In the genomic region with DNA sequence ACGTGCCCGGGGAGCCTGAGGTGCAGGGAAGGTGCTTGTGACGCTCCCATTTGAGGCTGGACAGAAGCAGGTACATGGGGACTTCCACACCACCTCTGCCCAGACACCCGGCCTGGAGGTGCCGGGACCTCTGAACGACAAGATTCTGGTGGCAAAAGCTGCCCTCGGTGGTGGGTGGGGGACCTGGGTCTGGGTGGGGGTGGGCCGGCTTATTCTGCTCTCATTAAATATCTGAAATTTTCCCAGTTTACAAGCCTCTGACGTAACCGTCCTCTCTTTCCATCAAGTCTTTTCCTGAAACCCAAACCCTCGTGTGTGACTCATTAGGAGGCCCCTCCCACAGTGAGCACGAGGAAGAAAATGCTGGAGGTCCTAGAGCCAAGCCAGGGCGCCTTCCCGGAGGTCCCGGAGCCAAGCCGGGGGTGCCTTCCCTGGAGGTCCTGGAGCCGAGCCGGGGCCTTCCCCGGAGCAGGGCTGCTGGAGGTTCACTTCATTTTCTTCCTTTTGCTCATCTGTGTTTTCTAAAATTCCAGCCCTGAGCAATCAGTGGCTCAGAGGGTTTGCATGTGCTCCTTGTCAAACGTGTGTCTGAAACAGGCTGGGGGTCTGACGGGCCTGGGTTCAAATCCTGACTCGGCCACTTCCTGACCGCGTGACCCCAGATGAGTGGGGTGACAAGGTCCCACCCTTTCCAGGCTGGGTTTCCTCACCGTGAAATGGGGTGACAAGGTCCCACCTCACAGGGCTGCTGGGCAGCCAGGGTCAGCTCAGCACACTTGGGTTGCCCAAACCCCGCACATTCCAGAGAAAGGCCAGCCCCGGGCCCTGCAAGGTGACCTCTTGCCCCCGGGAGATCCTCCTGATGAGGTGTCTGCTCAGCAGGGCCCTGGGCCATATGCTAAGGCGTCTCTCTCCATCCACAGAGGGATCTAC, we compare ENCODE assay signal across 10 cellular contexts. TPM values are rescaled to one million over a fixed set of nuclear protein-coding genes. Genes with fewer than 3 reads are reported as not detected.
DNase-seq lines count a peak whose midpoint lies in the region; ATAC-seq and TF ChIP-seq lines count a peak whose summit lies in the region.
"Had no signal": no experiment of that assay in that cellular context is flagged by ENCODE, and none has a peak within 500 bp of the region (broad histone marks: within the 10 kb centered on the region; RNA-seq: fewer than 3 reads in every experiment).

No MANE protein-coding gene starts in this region.

- POLR2A ChIA-PET in Caco-2 (lab: Charles Lee), result no interaction called here

- peak overlapping the region; percentile 36 for H3K27ac ChIP-seq in psoas muscle

- H3K36me3 Mint-ChIP-seq in Caco-2 (ENCODE audit: insufficient read depth, unreplicated experiment), result peaks cover 78% of the 10 kb centered on the region

- no peaks in the 10 kb centered on the region for H3K4me1 Mint-ChIP-seq in Caco-2 (ENCODE audit: low read depth, unreplicated experiment)

- ATAC-seq in psoas muscle (peak; percentile 13 to 40 (median 32)), GM21825 (IDR thresholded peaks at IDR 0.05; ENCODE audit: unreplicated experiment) (no peak), HG03097 (IDR thresholded peaks at IDR 0.05; ENCODE audit: low FRiP score, unreplicated experiment) (no peak)

- H3K9me3 Mint-ChIP-seq in Caco-2 (ENCODE audit: unreplicated experiment), result no peaks in the 10 kb centered on the region
- H3K9me3 Mint-ChIP-seq: activated naive CD4-positive, alpha-beta T cell treated with anti-CD3 and anti-CD28 coated beads for 36 hours had no signal

- H3K27ac Mint-ChIP-seq in Caco-2 (ENCODE audit: unreplicated experiment), result no peak overlapping the region
- H3K27ac Mint-ChIP-seq: activated naive CD4-positive, alpha-beta T cell treated with anti-CD3 and anti-CD28 coated beads for 36 hours had no signal

- BruUV-seq in Caco-2 (replicated peaks; lab: Mats Ljungman, UMichigan), result no TSS peak

- in situ Hi-C loops in Caki2 (cut with HindIII; ENCODE audit: low pct_unique_long_range_greater_than_20kb, low sequenced_read_pairs), result no loop called here

- H3K4me3 Mint-ChIP-seq in Caco-2 (ENCODE audit: unreplicated experiment), result no peak overlapping the region
- H3K4me3 Mint-ChIP-seq: activated naive CD4-positive, alpha-beta T cell treated with anti-CD3 and anti-CD28 coated beads for 36 hours had no signal

- 77 to 81% (median 78%) methylated on average over 29 of the region's 29 CpGs for WGBS in psoas muscle, 3 donors

- intact Hi-C loops in psoas muscle (cut with DNase I) (no loop called here), Caco-2 (cut with micrococcal nuclease; ENCODE audit: unreplicated experiment) (loop anchor here (10.0 kb wide), 1 partner anchor 95 kb away; no protein-coding TSS in a partner anchor)

- no peak overlapping the region for H3K4me3 ChIP-seq in fibroblast of the aortic adventitia (ENCODE audit: low read depth, low read length)
- H3K4me3 ChIP-seq in psoas muscle, result no peak overlapping the region
- H3K4me3 ChIP-seq in Caco-2 (ENCODE audit: low read depth, low read length), result no peak overlapping the region

- no peaks in the 10 kb centered on the region for H3K4me1 ChIP-seq in psoas muscle
- H3K4me1 ChIP-seq in Caco-2, result no peaks in the 10 kb centered on the region; the same call in 1 of the 2 replicates

- H3K27me3 Mint-ChIP-seq in Caco-2 (ENCODE audit: insufficient read depth, unreplicated experiment), result no peaks in the 10 kb centered on the region

- DNase-seq in Caki2 (ENCODE audit: low read depth) (peak; percentile 69), RPMI7951 (ENCODE audit: low read depth) (peak; percentile 85), fibroblast of the aortic adventitia (ENCODE audit: low read depth) (peak; percentile 98), psoas muscle (peak; percentile 81 to 84), NCI-H2171 (lab: John Stamatoyannopoulos, UW) (no peak), Caco-2 (no peak)
- DNase-seq: activated naive CD4-positive, alpha-beta T cell treated with anti-CD3 and anti-CD28 coated beads for 36 hours; NCI-H1092 treated with DMSO at 0.1 percent for 48 hours had no signal

- H3K36me3 ChIP-seq in psoas muscle (ENCODE audit: insufficient read depth in 1 of 2, low read depth in 1 of 2), result peaks cover 0 to 54% of the 10 kb centered on the region in 2 donors
- H3K36me3 ChIP-seq in Caco-2 (ENCODE audit: control insufficient read depth, insufficient read depth, low read length), result peaks cover 8% of the 10 kb centered on the region

- H3K27me3 ChIP-seq in psoas muscle (ENCODE audit: insufficient read depth in 3 of 3, low read length in 2 of 3) (no peaks in the 10 kb centered on the region), Caco-2 (replicated peaks; ENCODE audit: control insufficient read depth, insufficient read depth, low read length) (no peaks in the 10 kb centered on the region)

- TF ChIP-seq CTCF in fibroblast of the aortic adventitia (IDR thresholded peaks at IDR 0.05; ENCODE audit: insufficient read depth, low read length) (no peak), psoas muscle (IDR thresholded peaks at IDR 0.05) (no peak), Caco-2 (IDR thresholded peaks at IDR 0.05; ENCODE audit: insufficient read depth in 1 of 2, low read depth in 1 of 2, low read length in 1 of 2, severe bottlenecking in 1 of 2, unreplicated experiment in 1 of 2) (no peak)

- CTCF ChIA-PET in Caco-2 (lab: Charles Lee), result no interaction called here

- H3K9me3 ChIP-seq in psoas muscle (no peaks in the 10 kb centered on the region), Caco-2 (no peaks in the 10 kb centered on the region)

RNA-seq across cellular contexts. Expression of a gene that starts 10.0 kb away (rescaled TPM):
- 6.8 and 9.9 TPM in 2 replicates for total RNA-seq in Caki2 (2014; rRNA removed; shearing (Covaris generic); ENCODE audit: low replicate concordance)
- total RNA-seq in RPMI7951 (2014; rRNA removed; shearing (Covaris generic)), result 0.29 and 0.60 TPM in 2 replicates
- total RNA-seq in fibroblast of the aortic adventitia (ENCODE audit: low replicate concordance), result 25.8 and 161 TPM in 2 replicates
- total RNA-seq in psoas muscle, result 10 to 100 TPM; 56.8 to 79.9 (median 64.2) TPM
- 100 to 1,000 TPM in 2 of 3 donors, 10 to 100 TPM in 1; 87.1 to 142 (median 142) TPM for polyA plus RNA-seq in psoas muscle
- total RNA-seq in Caco-2 (2022), result 4.4 and 6.1 TPM in 2 replicates

RNA-seq across cellular contexts. Expression of a gene that starts 17.4 kb away (rescaled TPM):
- total RNA-seq in Caki2 (2014; rRNA removed; shearing (Covaris generic); ENCODE audit: low replicate concordance), result not detected in 2 replicates
- not detected in 2 replicates for total RNA-seq in RPMI7951 (2014; rRNA removed; shearing (Covaris generic))
- total RNA-seq in fibroblast of the aortic adventitia (ENCODE audit: low replicate concordance) (0.09 and 2.9 TPM in 2 replicates), psoas muscle (under 1 TPM in 2 of 4 donors, not detected in 2; 0.39 to 0.55 TPM), Caco-2 (2022) (not detected in 2 replicates)
- polyA plus RNA-seq in psoas muscle, result under 1 TPM; 0.55 to 0.95 (median 0.92) TPM
- total RNA-seq: activated naive CD4-positive, alpha-beta T cell treated with anti-CD3 and anti-CD28 coated beads for 36 hours had no signal

RNA-seq across cellular contexts. Expression of a gene that starts 23.5 kb away (rescaled TPM):
- total RNA-seq in Caki2 (2014; rRNA removed; shearing (Covaris generic); ENCODE audit: low replicate concordance), result 17.3 and 26.9 TPM in 2 replicates
- total RNA-seq in RPMI7951 (2014; rRNA removed; shearing (Covaris generic)), result 15.1 and 16.5 TPM in 2 replicates
- total RNA-seq in fibroblast of the aortic adventitia (ENCODE audit: low replicate concordance) (21.0 and 24.5 TPM in 2 replicates), psoas muscle (10 to 100 TPM; 47.0 to 66.5 (median 56.7) TPM), Caco-2 (2022) (64.3 and 69.1 TPM in 2 replicates)
- polyA plus RNA-seq in psoas muscle, result 10 to 100 TPM; 30.7 to 55.8 (median 51.3) TPM

RNA-seq across cellular contexts. Expression of a gene that starts 23.8 kb away (rescaled TPM):
- total RNA-seq in Caki2 (2014; rRNA removed; shearing (Covaris generic); ENCODE audit: low replicate concordance), result not detected in 2 replicates
- not detected in 2 replicates for total RNA-seq in RPMI7951 (2014; rRNA removed; shearing (Covaris generic))
- total RNA-seq in fibroblast of the aortic adventitia (ENCODE audit: low replicate concordance), result not detected in 2 replicates
- not detected for total RNA-seq in psoas muscle
- polyA plus RNA-seq in psoas muscle, result not detected
- not detected in 2 replicates for total RNA-seq in Caco-2 (2022)
- total RNA-seq: activated naive CD4-positive, alpha-beta T cell treated with anti-CD3 and anti-CD28 coated beads for 36 hours had no signal

RNA-seq across cellular contexts. Expression of a gene that starts 28.7 kb away (rescaled TPM):
- total RNA-seq in Caki2 (2014; rRNA removed; shearing (Covaris generic); ENCODE audit: low replicate concordance), result 0.14 TPM in 1 of 2 replicates, not detected in the other
- total RNA-seq in RPMI7951 (2014; rRNA removed; shearing (Covaris generic)), result not detected in 2 replicates
- not detected in 2 replicates for total RNA-seq in fibroblast of the aortic adventitia (ENCODE audit: low replicate concordance)
- under 1 TPM in 2 of 4 donors, not detected in 2; 0.22 to 0.34 TPM for total RNA-seq in psoas muscle
- under 1 TPM in 2 of 3 donors, not detected in 1; 0.04 to 0.05 TPM for polyA plus RNA-seq in psoas muscle
- 0.29 TPM in 1 of 2 replicates, not detected in the other for total RNA-seq in Caco-2 (2022)
- total RNA-seq: activated naive CD4-positive, alpha-beta T cell treated with anti-CD3 and anti-CD28 coated beads for 36 hours had no signal

Comparison
In these comparisons a context has a peak if more than half of its experiments do, and no peak if none do; other contexts are left out.
1. DNase-seq: peak in Caki2 (single experiment), RPMI7951 (single experiment), fibroblast of the aortic adventitia (single experiment) and psoas muscle (2 of 2); none in NCI-H2171 (single experiment) and Caco-2 (0 of 2).
2. ATAC-seq: peak in psoas muscle (4 of 4); none in GM21825 (single experiment) and HG03097 (single experiment).